In genomic region chr6:7086488-7086887, GRCh38 we compare ENCODE assay signal across 9 cellular contexts. TPM values are rescaled to one million over a fixed set of nuclear protein-coding genes. Genes with fewer than 3 reads are reported as not detected.
A peak's percentile ranks its signal among the peaks of the same experiment; 100 is the strongest.
DNase-seq lines count a peak whose midpoint lies in the region; ATAC-seq, FAIRE-seq and TF ChIP-seq lines count a peak whose summit lies in the region.
"Had no signal": no experiment of that assay in that cellular context is flagged by ENCODE, and none has a peak within 500 bp of the region (broad histone marks: within the 10 kb centered on the region; RNA-seq: fewer than 3 reads in every experiment).

No MANE protein-coding gene starts in this region.

- dilution Hi-C loops in endothelial cell of umbilical vein (cut with MboI; ENCODE audit: extremely low pct_ligation_motif_present, low sequenced_read_pairs), result no loop called here

- intact Hi-C loops in endothelial cell of umbilical vein (cut with micrococcal nuclease), result loop anchor here (1.0 kb wide), 1 partner anchor 157 kb away; no protein-coding TSS in a partner anchor

- no peak overlapping the region for H3K27ac ChIP-seq in endothelial cell of umbilical vein (ENCODE audit: insufficient read depth, low read depth, low read length)
- H3K27ac ChIP-seq: 22Rv1 had no signal

- H3K27me3 ChIP-seq in endothelial cell of umbilical vein (ENCODE audit: control insufficient read depth in 2 of 2, insufficient read depth in 2 of 2, low read length in 2 of 2), result no peaks in the 10 kb centered on the region

- peak overlapping the region; percentile 70 for H3K9ac ChIP-seq in endothelial cell of umbilical vein (replicated peaks; ENCODE audit: extremely low read depth, insufficient read depth, low read length)

- no peaks in the 10 kb centered on the region for H3K36me3 ChIP-seq in endothelial cell of umbilical vein (ENCODE audit: control insufficient read depth in 2 of 2, extremely low read depth in 1 of 2, insufficient read depth in 2 of 2, low read length in 2 of 2)

- TF ChIP-seq POLR2A in endothelial cell of umbilical vein (IDR thresholded peaks at IDR 0.05; ENCODE audit: low read depth, low read length), result no peak

- peak overlapping the region; percentile 96 for H3K27ac Mint-ChIP-seq in T-helper 17 cell

- TF ChIP-seq CTCF in endothelial cell of umbilical vein (IDR thresholded peaks at IDR 0.05; ENCODE audit: extremely low read depth in 1 of 2, insufficient read depth in 1 of 2, low read depth in 1 of 2, low read length in 2 of 2), result no peak

- peak; percentile 84 for FAIRE-seq in endothelial cell of umbilical vein (lab: Jason Lieb, UNC)

- H3K4me1 ChIP-seq in endothelial cell of umbilical vein (ENCODE audit: control insufficient read depth, extremely low read depth, insufficient read depth, low read length), result peaks cover 8% of the 10 kb centered on the region

- no peaks in the 10 kb centered on the region for H3K27me3 Mint-ChIP-seq in T-helper 17 cell

- no TSS peak for BruUV-seq in endothelial cell of umbilical vein (replicated peaks; lab: Mats Ljungman, UMichigan)

- peak; percentile 32 for DNase-seq in NCI-H82 (lab: John Stamatoyannopoulos, UW)
- DNase-seq in NCI-H82 treated with DMSO at 0.1 percent for 48 hours (lab: John Stamatoyannopoulos, UW; ENCODE audit: unreplicated experiment), result no peak
- DNase-seq in T-helper 17 cell, result no peak
- peak; percentile 57 for DNase-seq in endothelial cell of umbilical vein (ENCODE audit: low read depth, low spot score)
- DNase-seq in pons (ENCODE audit: low spot score), result peak; percentile 46
- no peak for DNase-seq in iPS-NIHi7 (ENCODE audit: extremely low spot score)
- no peak for DNase-seq in AG08396 (ENCODE audit: low spot score)

- peak overlapping the region; percentile 98 for H3K4me2 ChIP-seq in endothelial cell of umbilical vein (ENCODE audit: insufficient read depth, low read length)

- H3K79me2 ChIP-seq in endothelial cell of umbilical vein (ENCODE audit: control insufficient read depth, insufficient read depth, low read length), result no peaks in the 10 kb centered on the region

- H3K4me3 ChIP-seq in endothelial cell of umbilical vein (replicated peaks in 1 of 3; ENCODE audit: insufficient read depth in 1 of 3, low read depth in 1 of 3, low read length in 3 of 3), result peak overlapping the region; percentile 27 to 90 (median 85)

- peak overlapping the region; percentile 90 for H3K4me3 Mint-ChIP-seq in T-helper 17 cell

- POLR2A ChIA-PET in endothelial cell of umbilical vein (lab: Charles Lee), result no interaction called here

- peak; percentile 47 for ATAC-seq in HG03060 (IDR thresholded peaks at IDR 0.05; ENCODE audit: low read depth, unreplicated experiment)
- peak; percentile 70 for ATAC-seq in T-helper 17 cell

- H3K36me3 Mint-ChIP-seq in T-helper 17 cell (ENCODE audit: low read depth), result no peaks in the 10 kb centered on the region

- CTCF ChIA-PET in endothelial cell of umbilical vein (lab: Charles Lee), result interaction anchor here (0.6 to 2.6 kb wide), 16 partner anchors 8 to 390 kb away, joined by 3 to 8 read pairs (median 4); partner anchors contain the start of gene RREB1

- H4K20me1 ChIP-seq in endothelial cell of umbilical vein (replicated peaks; ENCODE audit: control insufficient read depth, extremely low read depth, insufficient read depth, low read length), result no peaks in the 10 kb centered on the region

- H3K9me3 ChIP-seq in T-helper 17 cell (ENCODE audit: control insufficient read depth, low read length, poor library complexity, severe bottlenecking) (no peaks in the 10 kb centered on the region), endothelial cell of umbilical vein (replicated peaks; ENCODE audit: control insufficient read depth, insufficient read depth, low read length) (no peaks in the 10 kb centered on the region)

- H3K9me1 ChIP-seq in endothelial cell of umbilical vein (replicated peaks; ENCODE audit: control insufficient read depth, extremely low read depth, insufficient read depth, low read length), result no peaks in the 10 kb centered on the region

- peaks cover 20% of the 10 kb centered on the region for H3K4me1 Mint-ChIP-seq in T-helper 17 cell

- H2AFZ ChIP-seq in endothelial cell of umbilical vein (ENCODE audit: low read depth, low read length), result peak overlapping the region; percentile 88

TF ChIP-seq in endothelial cell of umbilical vein, 7 proteins besides CTCF, POLR2A, EP300 and RAD21:
- no peak for TF ChIP-seq FOS (IDR thresholded peaks at IDR 0.05; ENCODE audit: borderline replicate concordance, insufficient read depth, low read length)

RNA-seq across cellular contexts. Expression of gene RREB1, which starts 21.3 kb away (rescaled TPM):
- total RNA-seq in T-helper 17 cell (10 to 100 TPM; 34.7 to 48.1 TPM), endothelial cell of umbilical vein (30.8 and 33.0 TPM in 2 replicates)
- polyA plus RNA-seq in endothelial cell of umbilical vein, result 3.1 and 3.7 TPM in 2 replicates
- 2.9 and 3.6 TPM in 2 replicates for polyA plus RNA-seq in endothelial cell of umbilical vein (2011; cell fraction: cytosol; rRNA removed)
- 14.8 and 18.3 TPM in 2 replicates for polyA plus RNA-seq in endothelial cell of umbilical vein (2011; cell fraction: nucleus; rRNA removed)
- 8.7 and 10.9 TPM in 2 replicates for polyA plus RNA-seq in endothelial cell of umbilical vein (2012)
- 26.6 and 27.2 TPM in 2 replicates for polyA minus RNA-seq in endothelial cell of umbilical vein
- polyA minus RNA-seq in endothelial cell of umbilical vein (2011; cell fraction: cytosol; rRNA and poly(A)+ RNA removed), result 12.1 TPM
- polyA minus RNA-seq in endothelial cell of umbilical vein (2011; cell fraction: nucleus; rRNA and poly(A)+ RNA removed), result 30.9 and 41.3 TPM in 2 replicates

Comparison
In these comparisons a context has a peak if more than half of its experiments do, and no peak if none do; other contexts are left out.
1. DNase-seq: peak in NCI-H82 (single experiment), endothelial cell of umbilical vein (single experiment) and pons (single experiment); none in NCI-H82 treated with DMSO at 0.1 percent for 48 hours (single experiment), T-helper 17 cell (0 of 3), iPS-NIHi7 (single experiment) and AG08396 (single experiment).